ENCODE assay signal across 21 cellular contexts in genomic region chr22:23670378-23671295, GRCh38. TPM values are rescaled to one million over a fixed set of nuclear protein-coding genes. Genes with fewer than 3 reads are reported as not detected.
A peak's percentile ranks its signal among the peaks of the same experiment; 100 is the strongest.
DNase-seq lines count a peak whose midpoint lies in the region; ATAC-seq and TF ChIP-seq lines count a peak whose summit lies in the region.
"Had no signal": no experiment of that assay in that cellular context is flagged by ENCODE, and none has a peak within 500 bp of the region (broad histone marks: within the 10 kb centered on the region; RNA-seq: fewer than 3 reads in every experiment).

No MANE protein-coding gene starts in this region.

- H4K5ac ChIP-seq in H9 (ENCODE audit: insufficient read length, low read depth, low read length), result no peak overlapping the region

- no peak overlapping the region for H3K4ac ChIP-seq in H9 (ENCODE audit: low read depth, low read length)

- H3K4me3 ChIP-seq in osteoblast (ENCODE audit: insufficient read depth, low read length), result no peak overlapping the region

- H3K36me3 Mint-ChIP-seq in CD14-positive monocyte, result peaks cover 4 to 39% of the 10 kb centered on the region in 2 donors
- H3K36me3 Mint-ChIP-seq in H9 (ENCODE audit: insufficient read depth in 1 of 3, low read depth in 3 of 3), result peaks cover 5 to 7% (median 6%) of the 10 kb centered on the region in 3 experiments
- peaks cover 19% of the 10 kb centered on the region for H3K36me3 Mint-ChIP-seq in progenitor cell of endocrine pancreas (ENCODE audit: insufficient read depth)

- no peaks in the 10 kb centered on the region for H3K27me3 ChIP-seq in H9 (ENCODE audit: insufficient read depth, low read length)
- no peaks in the 10 kb centered on the region for H3K27me3 ChIP-seq in osteoblast (ENCODE audit: insufficient read depth, low read length)

- intact Hi-C loops in CD14-positive monocyte (cut with micrococcal nuclease), result no loop called here

- H3K27ac ChIP-seq in H9 (ENCODE audit: insufficient read length, low read depth, low read length) (no peak overlapping the region), osteoblast (ENCODE audit: low read depth, low read length) (no peak overlapping the region)

- H2AFZ ChIP-seq in H9 (ENCODE audit: low read length) (no peak overlapping the region), osteoblast (ENCODE audit: low read length) (no peak overlapping the region)

- no peak overlapping the region for H3K18ac ChIP-seq in H9 (ENCODE audit: insufficient read length, low read depth, low read length)

- H3K4me2 ChIP-seq in H9 (ENCODE audit: insufficient read depth, insufficient read length, low read length) (no peak overlapping the region), osteoblast (ENCODE audit: insufficient read depth, low read length) (no peak overlapping the region)

- H3K4me3 Mint-ChIP-seq in CD14-positive monocyte (no peak overlapping the region), H9 (no peak overlapping the region), progenitor cell of endocrine pancreas (ENCODE audit: low read depth) (no peak overlapping the region)

- H3K36me3 ChIP-seq in osteoblast (ENCODE audit: insufficient read depth, low read length), result no peaks in the 10 kb centered on the region

- H2BK5ac ChIP-seq in H9 (ENCODE audit: insufficient read length, low read length), result no peak overlapping the region

- peaks cover 0 to 2% (median 0%) of the 10 kb centered on the region in 7 donors for H3K9me3 Mint-ChIP-seq in CD14-positive monocyte
- H3K9me3 Mint-ChIP-seq in H9, result peaks cover 4% of the 10 kb centered on the region in 2 experiments; a peak in 3 of 5 replicates
- no peaks in the 10 kb centered on the region for H3K9me3 Mint-ChIP-seq in progenitor cell of endocrine pancreas (ENCODE audit: low read depth)

- no peak overlapping the region for H4K91ac ChIP-seq in H9 (ENCODE audit: insufficient read length, low read depth, low read length)

- H2AK5ac ChIP-seq in H9 (ENCODE audit: insufficient read length, low read length), result no peak overlapping the region

- H3K27me3 Mint-ChIP-seq in CD14-positive monocyte (ENCODE audit: low read depth in 3 of 3), result peaks cover 0 to 4% (median 3%) of the 10 kb centered on the region in 3 donors
- no peaks in the 10 kb centered on the region for H3K27me3 Mint-ChIP-seq in H9 (ENCODE audit: low read depth)
- H3K27me3 Mint-ChIP-seq in progenitor cell of endocrine pancreas, result no peaks in the 10 kb centered on the region

- H3K23ac ChIP-seq in H9 (ENCODE audit: insufficient read length, low read depth, low read length), result no peak overlapping the region

- ATAC-seq in esophagus mucosa, result peak; percentile 25
- no peak for ATAC-seq in HG03439 (IDR thresholded peaks at IDR 0.05; ENCODE audit: unreplicated experiment)
- no peak for ATAC-seq in HG02763 (IDR thresholded peaks at IDR 0.05; ENCODE audit: unreplicated experiment)

- no peaks in the 10 kb centered on the region for H3K79me1 ChIP-seq in H9 (ENCODE audit: insufficient read depth, low read depth, low read length, poor library complexity, severe bottlenecking)

- H3K27ac Mint-ChIP-seq in CD14-positive monocyte (peak overlapping the region in 2 of 7 donors; percentile 37 to 51), H9 (peak overlapping the region in 2 of 3 experiments; percentile 55 to 70; a peak in 3 of 7 replicates), progenitor cell of endocrine pancreas (no peak overlapping the region)

- H2BK120ac ChIP-seq in H9 (ENCODE audit: low read depth, low read length, poor library complexity, severe bottlenecking), result no peak overlapping the region

- no peaks in the 10 kb centered on the region for H3K23me2 ChIP-seq in H9 (ENCODE audit: insufficient read length, low read depth, low read length, poor library complexity, severe bottlenecking)

- H4K20me1 ChIP-seq in H9 (ENCODE audit: control insufficient read depth, insufficient read depth, insufficient read length) (no peaks in the 10 kb centered on the region), osteoblast (ENCODE audit: insufficient read depth, low read length) (no peaks in the 10 kb centered on the region)

- WGBS in H9 (ENCODE audit: extremely low coverage, insufficient read length, low lambda C conversion rate), result no CpG with 5 or more reads among the region's 16 CpGs

- H3K14ac ChIP-seq in H9 (ENCODE audit: insufficient read depth, low read length), result no peak overlapping the region

- H3K4me1 ChIP-seq in H9 (ENCODE audit: insufficient read depth, low read length), result no peaks in the 10 kb centered on the region
- no peaks in the 10 kb centered on the region for H3K4me1 ChIP-seq in osteoblast (ENCODE audit: insufficient read depth, low read length)

- H3T11ph ChIP-seq in H9 (ENCODE audit: low read length), result no peak overlapping the region

- no peak overlapping the region for H2BK20ac ChIP-seq in H9 (ENCODE audit: low read depth, low read length, poor library complexity, severe bottlenecking)

- H3K79me2 ChIP-seq in H9 (ENCODE audit: insufficient read depth, low read length) (no peaks in the 10 kb centered on the region), osteoblast (ENCODE audit: insufficient read depth, low read length) (no peaks in the 10 kb centered on the region)

- in situ Hi-C loops in KBM-7 (cut with MboI; ENCODE audit: low pct_unique_long_range_greater_than_20kb, low sequenced_read_pairs), result no loop called here

- TF ChIP-seq CTCF in CD14-positive monocyte (IDR thresholded peaks at IDR 0.05) (no peak), H9 (conservative IDR thresholded peaks at IDR 0.05) (no peak), osteoblast (IDR thresholded peaks at IDR 0.05; ENCODE audit: extremely low read depth, low read depth, low read length) (no peak), progenitor cell of endocrine pancreas (IDR thresholded peaks at IDR 0.05; ENCODE audit: unreplicated experiment) (no peak)

- H2BK15ac ChIP-seq in H9 (ENCODE audit: low read depth, low read length), result no peak overlapping the region

- DNase-seq in CD14-positive monocyte (ENCODE audit: low spot score) (peak; percentile 44), H9 (no peak), osteoblast (ENCODE audit: insufficient read length, low spot score, missing footprints) (peak; percentile 59), KBM-7 (no peak), progenitor cell of endocrine pancreas (ENCODE audit: low spot score, unreplicated experiment) (no peak)
- DNase-seq: AML-193, COR-L47, DMS 273 treated with DMSO at 0.1 percent for 48 hours, DND-41, GDM1, GOT3, KG1, NCI-H1694 treated with DMSO at 0.1 percent for 48 hours, NCI-H2107, NCI-H510A, NCI-H82, OCI-M1 had no signal

- no peak overlapping the region for H3K56ac ChIP-seq in H9 (ENCODE audit: insufficient read length, low read depth, low read length)

- no peak overlapping the region for H4K8ac ChIP-seq in H9 (replicated peaks; ENCODE audit: insufficient read length, low read depth, low read length)

- H3K9me3 ChIP-seq in H9 (ENCODE audit: control insufficient read depth, low read depth, low read length) (no peaks in the 10 kb centered on the region), osteoblast (ENCODE audit: low read depth, low read length) (no peaks in the 10 kb centered on the region)

- H3K4me1 Mint-ChIP-seq in CD14-positive monocyte, result peaks cover 30% of the 10 kb centered on the region
- H3K4me1 Mint-ChIP-seq in H9, result peaks cover 23 to 26% of the 10 kb centered on the region in 2 experiments
- peaks cover 17% of the 10 kb centered on the region for H3K4me1 Mint-ChIP-seq in progenitor cell of endocrine pancreas (ENCODE audit: low read depth)

- H2BK12ac ChIP-seq in H9 (ENCODE audit: insufficient read length, low read depth, low read length), result no peak overlapping the region

- no peak overlapping the region for H3K9ac ChIP-seq in H9 (ENCODE audit: extremely low read depth, insufficient read length, low read length)

RNA-seq across cellular contexts. Expression of gene RGL4, which starts 20.2 kb away (rescaled TPM):
- 1 to 10 TPM; 2.3 to 2.4 TPM for polyA plus RNA-seq in CD14-positive monocyte
- total RNA-seq in H9 (2021), result not detected in 2 replicates
- not detected for total RNA-seq in esophagus mucosa
- total RNA-seq in osteoblast, result not detected in 2 replicates
- 0.07 TPM in 1 of 2 replicates, not detected in the other for total RNA-seq in progenitor cell of endocrine pancreas

RNA-seq across cellular contexts. Expression of gene DRICH1, which starts 38.5 kb away (rescaled TPM):
- not detected for polyA plus RNA-seq in CD14-positive monocyte
- total RNA-seq in H9 (2021) (not detected in 2 replicates), esophagus mucosa (0.32 TPM), osteoblast (0.29 and 0.36 TPM in 2 replicates), progenitor cell of endocrine pancreas (8.6 and 11.1 TPM in 2 replicates)
- total RNA-seq: RPMI7951 had no signal

Comparison
In these comparisons a context has a peak if more than half of its experiments do, and no peak if none do; other contexts are left out.
1. DNase-seq: peak in CD14-positive monocyte (single experiment) and osteoblast (single experiment); none in H9 (single experiment), KBM-7 (single experiment) and progenitor cell of endocrine pancreas (single experiment).